25 cellular contexts compared by ENCODE assay signal in genomic region chr3:129402210-129402609, GRCh38. TPM values are rescaled to one million over a fixed set of nuclear protein-coding genes. Genes with fewer than 3 reads are reported as not detected.
"Had no signal": no experiment of that assay in that cellular context is flagged by ENCODE, and none has a peak within 500 bp of the region (broad histone marks: within the 10 kb centered on the region; RNA-seq: fewer than 3 reads in every experiment).

No MANE protein-coding gene starts in this region.

- ATAC-seq: K562, Panc1, PC-3, SK-N-SH treated with all-trans-retinoic acid at 6 μM for 48 hours had no signal

- H3K9ac ChIP-seq: KMS-11 had no signal

- DNase-seq: Kasumi-1; MM.1S; NCI-H1092 treated with DMSO at 0.1 percent for 48 hours; NCI-H1436; NCI-H187; NCI-H2029; NCI-H2081 treated with DMSO at 0.1 percent for 48 hours; NCI-H2171; NCI-H226; NCI-H446; NCI-H510A; NCI-H524 treated with DMSO at 0.1 percent for 48 hours; NCI-H69; NCI-H774; NK-92 treated with Interleukin-12 subunit alpha and Interleukin-12 subunit beta, amount 100 ng/mL, for 24 hours; PC-3; SHP77; SJCRH30 had no signal

- H3K36me3 ChIP-seq: SJCRH30 had no signal

- H3K9me3 ChIP-seq: SJCRH30 had no signal

- H3K4me3 ChIP-seq: K562, SJCRH30 had no signal

- H3K27ac ChIP-seq: KMS-11, RWPE1, SJCRH30 had no signal

RNA-seq across cellular contexts. Expression of gene EFCAB12, which starts 26.2 kb away (rescaled TPM):
- total RNA-seq: HT1080, M059J, SJCRH30 had no signal
